Comparison of ENCODE assay signal across 8 cellular contexts in the genomic region with DNA sequence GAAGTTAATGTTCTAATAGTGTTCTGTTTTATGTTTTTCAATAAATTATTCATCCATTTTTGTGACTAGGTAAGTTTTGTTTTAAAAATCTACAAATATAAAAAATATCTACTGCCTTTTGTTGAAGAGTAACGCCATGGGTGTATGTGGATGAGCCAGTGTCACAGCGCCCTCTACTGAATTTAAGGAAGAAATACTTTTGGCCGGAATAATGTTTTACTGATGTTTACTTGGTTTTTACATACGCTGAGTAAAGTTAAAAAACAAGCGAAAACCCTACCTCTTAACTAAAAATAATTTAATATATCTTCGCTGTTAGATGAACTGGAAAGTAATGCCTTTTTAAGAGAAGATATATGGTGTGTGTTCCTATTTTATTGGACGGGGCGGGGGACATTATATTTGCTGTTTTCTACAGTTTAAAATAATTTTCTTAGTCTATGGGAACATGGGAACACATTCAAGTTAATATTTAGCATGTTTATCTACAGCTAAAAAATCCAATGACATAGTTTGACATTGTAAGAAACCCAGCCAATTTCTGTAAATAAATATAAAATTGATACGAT.
DNase-seq lines count a peak whose midpoint lies in the region; ATAC-seq, FAIRE-seq and TF ChIP-seq lines count a peak whose summit lies in the region.

No MANE protein-coding gene starts in this region.

- no peaks in the 10 kb centered on the region for H3K9me3 ChIP-seq in A549

- H3K4me2 ChIP-seq in A549 = peak overlapping the region; percentile 44

- DNase-seq in A549 (ENCODE audit: low read depth in 1 of 2, low spot score in 1 of 2) = peak; percentile 26 to 28
- peak; percentile 20 for DNase-seq in HFF-Myc (ENCODE audit: extremely low read depth, low read depth)
- peak; percentile 16 for DNase-seq in NCI-H1105 (lab: John Stamatoyannopoulos, UW)
- DNase-seq in frontal cortex (ENCODE audit: low spot score in 2 of 2) = peak; percentile 16 to 44
- peak; percentile 42 for DNase-seq in putamen (ENCODE audit: low spot score)
- DNase-seq in NCI-H187 (lab: John Stamatoyannopoulos, UW) = no peak

- TF ChIP-seq POLR2A in A549 (IDR thresholded peaks at IDR 0.05; ENCODE audit: low read length) = no peak

- peak; percentile 50 to 83; a peak in 4 of 6 replicates for ATAC-seq in A549

- 20% methylated on average over 9 of the region's 9 CpGs for WGBS in A549 (ENCODE audit: missing lambda C conversion rate)

- CTCF ChIA-PET in A549 (lab: Yijun Ruan, JAX) = interaction anchor here (0.6 to 1.6 kb wide), 8 partner anchors 13 to 697 kb away, joined by 3 to 6 read pairs (median 4); no protein-coding TSS in a partner anchor

- FAIRE-seq in A549 (lab: Jason Lieb, UNC) = no peak
- peak; percentile 98 for FAIRE-seq in G401.6 (lab: Jason Lieb, UNC)
- FAIRE-seq in frontal cortex (lab: Jason Lieb, UNC) = peak; percentile 98

- no peak overlapping the region for H3K4me3 ChIP-seq in A549
- H3K4me3 ChIP-seq in HFF-Myc (replicated peaks; ENCODE audit: low read depth, low read length) = no peak overlapping the region

- TF ChIP-seq EP300 in A549 (IDR thresholded peaks at IDR 0.05) = no peak

- H3K4me1 ChIP-seq in A549 = no peaks in the 10 kb centered on the region

- H3K27ac ChIP-seq in A549 (no peak overlapping the region), VCaP (no peak overlapping the region)

- peak; percentile 81 to 84 for TF ChIP-seq RAD21 in A549 (conservative IDR thresholded peaks at IDR 0.05 in 1 of 2, IDR thresholded peaks at IDR 0.05 in 1 of 2)

- POLR2A ChIA-PET in A549 (lab: Yijun Ruan, JAX) = no interaction called here

- TF ChIP-seq CTCF in A549 (IDR thresholded peaks at IDR 0.05) = peak; percentile 82
- peak; percentile 65 for TF ChIP-seq CTCF in HFF-Myc (IDR thresholded peaks at IDR 0.05; ENCODE audit: low read depth, low read length, missing control alignments)
- TF ChIP-seq CTCF in VCaP (conservative IDR thresholded peaks at IDR 0.05) = peak; percentile 90

TF ChIP-seq in A549, 52 proteins besides CTCF, POLR2A, EP300 and RAD21:
- no peak for TF ChIP-seq BHLHE40 (IDR thresholded peaks at IDR 0.05; ENCODE audit: low read depth, low read length)
- TF ChIP-seq SMC3 (IDR thresholded peaks at IDR 0.05) = peak; percentile 78

Comparison
In these comparisons a context has a peak if more than half of its experiments do, and no peak if none do; other contexts are left out.
1. DNase-seq: peak in A549 (2 of 2), HFF-Myc (single experiment), NCI-H1105 (single experiment), frontal cortex (2 of 2) and putamen (single experiment); none in NCI-H187 (0 of 2).
2. Peak in every context shown above with its lines, with median percentiles within 50 percentile points of each other: CTCF ChIP-seq.